29 cellular contexts compared by ENCODE assay signal in the genomic region with DNA sequence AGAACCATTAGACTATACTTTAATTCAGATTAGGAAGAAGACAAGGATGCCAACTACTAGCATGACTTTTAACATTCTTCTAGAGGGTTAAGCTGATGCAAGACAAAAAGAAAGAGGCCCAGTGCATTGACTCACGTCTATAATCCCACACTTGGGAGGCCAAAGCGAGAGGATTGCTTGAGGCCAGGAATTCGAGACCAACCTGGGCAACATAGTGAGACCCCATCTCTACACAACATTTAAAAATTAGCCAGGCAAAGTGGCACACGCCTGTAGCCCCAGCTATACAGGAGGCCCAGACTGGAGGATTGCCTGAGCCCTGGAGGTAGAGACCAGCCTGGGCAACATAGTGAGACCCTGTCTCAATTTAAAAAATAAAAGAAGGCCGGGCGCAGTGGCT.
"Had no signal": no experiment of that assay in that cellular context is flagged by ENCODE, and none has a peak within 500 bp of the region (broad histone marks: within the 10 kb centered on the region; RNA-seq: fewer than 3 reads in every experiment).

No MANE protein-coding gene starts in this region.

- DNase-seq: stimulated activated CD4-positive, alpha-beta T cell treated with anti-CD3 and anti-CD28 coated beads, Interleukin-2, amount 100 ng/mL, for 48 hours; stimulated activated CD4-positive, alpha-beta T cell treated with anti-CD3 and anti-CD28 coated beads, Interleukin-4, amount 100 ng/mL, for 1 hour; stimulated activated CD4-positive, alpha-beta T cell treated with anti-CD3 and anti-CD28 coated beads, Interleukin-4, amount 100 ng/mL, for 24 hours; stimulated activated CD4-positive, alpha-beta T cell treated with anti-CD3 and anti-CD28 coated beads, Interleukin-4, amount 100 ng/mL, for 4 hours; stimulated activated CD8-positive, alpha-beta memory T cell treated with anti-CD3 and anti-CD28 coated beads, Interleukin-4, amount 100 ng/mL, for 48 hours; stimulated activated naive B cell treated with anti-CD40 and anti-IgM and Interleukin-4, amounts not matched to agents 10 μg/mL and 1 μg/mL and 100 μg/mL, for 72 hours; stimulated activated naive CD4-positive, alpha-beta T cell; stimulated activated naive CD4-positive, alpha-beta T cell treated with Interleukin-2 at 50 U/mL for 16 hours; stimulated activated naive CD8-positive, alpha-beta T cell treated with anti-CD3 and anti-CD28 coated beads, Interleukin-15, amount 100 ng/mL, for 72 hours; stimulated activated naive CD8-positive, alpha-beta T cell treated with anti-CD3 and anti-CD28 coated beads, Interleukin-15, Interleukin-2, amounts not matched to agents 100 U/mL and 50 U/mL, for 24 hours; stomach; substantia nigra; testis; tibial artery; transverse colon; trophoblast cell; upper lobe of left lung; upper lobe of right lung; uterus had no signal

- ATAC-seq: stimulated activated effector memory CD8-positive, alpha-beta T cell treated with anti-CD3 and anti-CD28 coated beads, Interleukin-12 subunit alpha, Interleukin-12 subunit beta, amount 100 ng/mL, for 72 hours; stimulated activated memory B cell treated with anti-CD40 and anti-IgM and Interleukin-4, amounts not matched to agents 10 μg/mL and 1 μg/mL and 100 μg/mL, for 72 hours; stimulated activated naive B cell treated with anti-CD40 and anti-IgM and Interleukin-4, amounts not matched to agents 10 μg/mL and 1 μg/mL and 100 μg/mL, for 72 hours; stimulated activated naive CD8-positive, alpha-beta T cell treated with anti-CD3 and anti-CD28 coated beads, Interleukin-15, amount 100 ng/mL, for 72 hours; stimulated activated naive CD8-positive, alpha-beta T cell treated with anti-CD3 and anti-CD28 coated beads, Interleukin-15, Interleukin-2, amounts not matched to agents 100 U/mL and 50 U/mL, for 24 hours; upper lobe of right lung had no signal

- FAIRE-seq: urothelium cell line had no signal

- H3K4me1 Mint-ChIP-seq: stimulated activated effector memory CD8-positive, alpha-beta T cell treated with anti-CD3 and anti-CD28 coated beads, Interleukin-12 subunit alpha, Interleukin-12 subunit beta, amount 100 ng/mL, for 72 hours; stimulated activated memory B cell treated with anti-CD40 and anti-IgM and Interleukin-4, amounts not matched to agents 10 μg/mL and 1 μg/mL and 100 μg/mL, for 72 hours; stimulated activated naive B cell treated with anti-CD40 and anti-IgM and Interleukin-4, amounts not matched to agents 10 μg/mL and 1 μg/mL and 100 μg/mL, for 72 hours; stimulated activated naive CD8-positive, alpha-beta T cell treated with anti-CD3 and anti-CD28 coated beads, Interleukin-15, amount 100 ng/mL, for 72 hours had no signal

- H3K36me3 ChIP-seq: thoracic aorta, thyroid gland, transverse colon, uterus had no signal

- H3K9me3 Mint-ChIP-seq: stimulated activated effector memory CD8-positive, alpha-beta T cell treated with anti-CD3 and anti-CD28 coated beads, Interleukin-12 subunit alpha, Interleukin-12 subunit beta, amount 100 ng/mL, for 72 hours; stimulated activated memory B cell treated with anti-CD40 and anti-IgM and Interleukin-4, amounts not matched to agents 10 μg/mL and 1 μg/mL and 100 μg/mL, for 72 hours; stimulated activated naive B cell treated with anti-CD40 and anti-IgM and Interleukin-4, amounts not matched to agents 10 μg/mL and 1 μg/mL and 100 μg/mL, for 72 hours; stimulated activated naive CD8-positive, alpha-beta T cell treated with anti-CD3 and anti-CD28 coated beads, Interleukin-15, amount 100 ng/mL, for 72 hours; stimulated activated naive CD8-positive, alpha-beta T cell treated with anti-CD3 and anti-CD28 coated beads, Interleukin-15, Interleukin-2, amounts not matched to agents 100 ng/mL and 50 ng/mL, for 24 hours; type B pancreatic cell had no signal

- H3K4me3 ChIP-seq: stomach, suprapubic skin, testis, thoracic aorta, thyroid gland, tibial artery, tibial nerve, transverse colon, upper lobe of left lung, upper lobe of right lung, uterus, vagina had no signal

- H3K27me3 ChIP-seq: stomach, suprapubic skin, testis, thyroid gland, tibial artery, tibial nerve, transverse colon, upper lobe of left lung, upper lobe of right lung, uterus, vagina had no signal

- H3K9me3 ChIP-seq: stomach, suprapubic skin, testis, thoracic aorta, thyroid gland, tibial artery, tibial nerve, transverse colon, upper lobe of left lung, upper lobe of right lung, uterus, vagina had no signal

- H3K4me3 Mint-ChIP-seq: stimulated activated effector memory CD8-positive, alpha-beta T cell treated with anti-CD3 and anti-CD28 coated beads, Interleukin-12 subunit alpha, Interleukin-12 subunit beta, amount 100 ng/mL, for 72 hours; stimulated activated memory B cell treated with anti-CD40 and anti-IgM and Interleukin-4, amounts not matched to agents 10 μg/mL and 1 μg/mL and 100 μg/mL, for 72 hours; stimulated activated naive B cell treated with anti-CD40 and anti-IgM and Interleukin-4, amounts not matched to agents 10 μg/mL and 1 μg/mL and 100 μg/mL, for 72 hours; stimulated activated naive CD8-positive, alpha-beta T cell treated with anti-CD3 and anti-CD28 coated beads, Interleukin-15, amount 100 ng/mL, for 72 hours; stimulated activated naive CD8-positive, alpha-beta T cell treated with anti-CD3 and anti-CD28 coated beads, Interleukin-15, Interleukin-2, amounts not matched to agents 100 ng/mL and 50 ng/mL, for 24 hours; type B pancreatic cell had no signal

- H3K4me1 ChIP-seq: suprapubic skin, testis, thyroid gland, tibial artery, tibial nerve, transverse colon, upper lobe of left lung, upper lobe of right lung, uterus, vagina had no signal

- H3K27ac Mint-ChIP-seq: stimulated activated effector memory CD8-positive, alpha-beta T cell treated with anti-CD3 and anti-CD28 coated beads, Interleukin-12 subunit alpha, Interleukin-12 subunit beta, amount 100 ng/mL, for 72 hours; stimulated activated memory B cell treated with anti-CD40 and anti-IgM and Interleukin-4, amounts not matched to agents 10 μg/mL and 1 μg/mL and 100 μg/mL, for 72 hours; stimulated activated naive B cell treated with anti-CD40 and anti-IgM and Interleukin-4, amounts not matched to agents 10 μg/mL and 1 μg/mL and 100 μg/mL, for 72 hours; stimulated activated naive CD8-positive, alpha-beta T cell treated with anti-CD3 and anti-CD28 coated beads, Interleukin-15, amount 100 ng/mL, for 72 hours; stimulated activated naive CD8-positive, alpha-beta T cell treated with anti-CD3 and anti-CD28 coated beads, Interleukin-15, Interleukin-2, amounts not matched to agents 100 ng/mL and 50 ng/mL, for 24 hours; type B pancreatic cell had no signal

- H3K27ac ChIP-seq: stomach, suprapubic skin, testis, thoracic aorta, thyroid gland, tibial artery, tibial nerve, transverse colon, upper lobe of left lung, upper lobe of right lung, uterus, vagina had no signal

- H3K27me3 Mint-ChIP-seq: stimulated activated memory B cell treated with anti-CD40 and anti-IgM and Interleukin-4, amounts not matched to agents 10 μg/mL and 1 μg/mL and 100 μg/mL, for 72 hours; stimulated activated naive B cell treated with anti-CD40 and anti-IgM and Interleukin-4, amounts not matched to agents 10 μg/mL and 1 μg/mL and 100 μg/mL, for 72 hours; stimulated activated naive CD8-positive, alpha-beta T cell treated with anti-CD3 and anti-CD28 coated beads, Interleukin-15, amount 100 ng/mL, for 72 hours; stimulated activated naive CD8-positive, alpha-beta T cell treated with anti-CD3 and anti-CD28 coated beads, Interleukin-15, Interleukin-2, amounts not matched to agents 100 ng/mL and 50 ng/mL, for 24 hours; type B pancreatic cell had no signal
